ENCODE assay signal across 8 cellular contexts in genomic region chr7:25900245-25900644, GRCh38.
"Had no signal": no experiment of that assay in that cellular context is flagged by ENCODE, and none has a peak within 500 bp of the region (broad histone marks: within the 10 kb centered on the region; RNA-seq: fewer than 3 reads in every experiment).

No MANE protein-coding gene starts in this region.

- H3K9me3 ChIP-seq: HAP-1 had no signal

- H3K36me3 ChIP-seq: HAP-1 had no signal

- H3K4me3 ChIP-seq: GM23248, HAP-1 had no signal

- ATAC-seq: HCT116, HepG2 had no signal

- FAIRE-seq: HepG2 had no signal

- DNase-seq: GM23248, H7, HFFc6, KG1 had no signal

- H3K27ac ChIP-seq: GM23248, HL-60 had no signal

- H3K9ac ChIP-seq: GM23248 had no signal

- H2AFZ ChIP-seq: GM23248 had no signal
